8 cellular contexts compared by ENCODE assay signal in the genomic region with DNA sequence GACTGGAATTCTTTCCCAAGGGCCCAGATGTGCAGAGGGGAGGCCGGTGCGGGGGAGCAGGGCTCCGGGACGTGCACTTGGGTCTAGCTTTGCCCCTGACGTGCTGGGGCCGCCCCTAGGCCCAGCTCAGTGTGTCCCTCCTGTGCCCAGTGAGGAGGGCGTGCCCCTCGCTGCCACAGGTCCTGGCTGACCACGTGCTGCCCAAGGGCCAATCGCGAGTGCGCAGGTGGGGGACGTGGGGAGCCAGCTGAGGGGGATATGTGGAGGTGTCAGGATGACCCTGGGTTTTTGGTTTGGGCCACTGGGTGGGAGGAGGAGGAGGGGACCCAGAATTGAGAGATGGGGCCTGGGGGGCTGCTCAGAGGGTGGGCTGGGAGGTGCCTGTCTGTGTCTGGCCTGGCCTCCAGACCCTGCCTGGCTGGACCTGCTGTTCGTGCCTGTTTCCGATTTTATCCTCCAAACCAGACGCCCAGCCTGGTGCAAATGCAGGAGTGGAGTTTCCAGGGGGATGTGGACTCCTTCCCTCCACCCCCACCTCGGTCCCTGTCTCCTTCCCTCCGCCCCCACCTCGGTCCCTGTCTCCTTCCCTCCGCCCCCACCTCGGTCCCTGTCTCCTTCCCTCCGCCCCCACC. TPM values are rescaled to one million over a fixed set of nuclear protein-coding genes. Genes with fewer than 3 reads are reported as not detected.
DNase-seq lines count a peak whose midpoint lies in the region; ATAC-seq and TF ChIP-seq lines count a peak whose summit lies in the region.

No MANE protein-coding gene starts in this region.

- TF ChIP-seq CTCF in LNCaP clone FGC (IDR thresholded peaks at IDR 0.05; ENCODE audit: control insufficient read depth, extremely low read depth, insufficient read depth) (no peak), glutamatergic neuron (IDR thresholded peaks at IDR 0.05; ENCODE audit: partially characterized antibody, unreplicated experiment) (no peak), progenitor cell of endocrine pancreas (IDR thresholded peaks at IDR 0.05; ENCODE audit: unreplicated experiment) (no peak)

- H3K4me3 Mint-ChIP-seq in glutamatergic neuron (ENCODE audit: unreplicated experiment) (peak overlapping the region; percentile 64), progenitor cell of endocrine pancreas (ENCODE audit: low read depth) (peak overlapping the region; percentile 24)

- no peak overlapping the region for H3K27ac Mint-ChIP-seq in glutamatergic neuron (ENCODE audit: unreplicated experiment)
- no peak overlapping the region for H3K27ac Mint-ChIP-seq in progenitor cell of endocrine pancreas

- H3K4me3 ChIP-seq in LNCaP clone FGC (ENCODE audit: low read depth, low read length), result peak overlapping the region; percentile 38

- H3K9me3 Mint-ChIP-seq in glutamatergic neuron (ENCODE audit: unreplicated experiment) (peaks cover 1% of the 10 kb centered on the region), progenitor cell of endocrine pancreas (ENCODE audit: low read depth) (no peaks in the 10 kb centered on the region)

- H3K36me3 Mint-ChIP-seq in glutamatergic neuron (ENCODE audit: unreplicated experiment) (no peaks in the 10 kb centered on the region), progenitor cell of endocrine pancreas (ENCODE audit: insufficient read depth) (peaks cover 4% of the 10 kb centered on the region)

- no peak for ATAC-seq in GM18867 (IDR thresholded peaks at IDR 0.05; ENCODE audit: unreplicated experiment)

- peaks cover 2% of the 10 kb centered on the region for H3K27me3 Mint-ChIP-seq in glutamatergic neuron (ENCODE audit: unreplicated experiment)
- H3K27me3 Mint-ChIP-seq in progenitor cell of endocrine pancreas, result no peaks in the 10 kb centered on the region

- H3K4me1 Mint-ChIP-seq in glutamatergic neuron (ENCODE audit: low read depth, unreplicated experiment) (no peaks in the 10 kb centered on the region), progenitor cell of endocrine pancreas (ENCODE audit: low read depth) (no peaks in the 10 kb centered on the region)

- DNase-seq in NCI-H1417 (lab: John Stamatoyannopoulos, UW) (peak; percentile 48 to 78 (median 77)), NCI-H1417 treated with DMSO at 0.1 percent for 48 hours (lab: John Stamatoyannopoulos, UW) (no peak), LNCaP clone FGC (ENCODE audit: low read depth) (no peak), glutamatergic neuron (peak; percentile 74), progenitor cell of endocrine pancreas (ENCODE audit: low spot score, unreplicated experiment) (no peak), NCI-H1436 treated with DMSO at 0.1 percent for 48 hours (lab: John Stamatoyannopoulos, UW) (no peak)
- DNase-seq in activated CD8-positive, alpha-beta memory T cell treated with anti-CD3 and anti-CD28 coated beads, Interleukin-2, amount 50 U/mL, for 4 hours, result peak; percentile 26

RNA-seq across cellular contexts. Expression of gene RNF223, which starts 6.1 kb away (rescaled TPM):
- total RNA-seq in glutamatergic neuron (ENCODE audit: unreplicated experiment) (not detected), progenitor cell of endocrine pancreas (not detected in 2 replicates)

RNA-seq across cellular contexts. Expression of gene C1orf159, which starts 35.7 kb away (rescaled TPM):
- total RNA-seq in glutamatergic neuron (ENCODE audit: unreplicated experiment) (24.5 TPM), progenitor cell of endocrine pancreas (21.3 and 23.2 TPM in 2 replicates)

Comparison
In these comparisons a context has a peak if more than half of its experiments do, and no peak if none do; other contexts are left out.
1. DNase-seq: peak in NCI-H1417 (3 of 3), activated CD8-positive, alpha-beta memory T cell treated with anti-CD3 and anti-CD28 coated beads, Interleukin-2, amount 50 U/mL, for 4 hours (single experiment) and glutamatergic neuron (single experiment); none in NCI-H1417 treated with DMSO at 0.1 percent for 48 hours (single experiment), LNCaP clone FGC (single experiment), progenitor cell of endocrine pancreas (single experiment) and NCI-H1436 treated with DMSO at 0.1 percent for 48 hours (single experiment).